In genomic region chr11:94141511-94142307, GRCh38 we compare ENCODE assay signal across 1 cellular context.
TF ChIP-seq lines count a peak whose summit lies in the region.

No MANE protein-coding gene starts in this region.

TF ChIP-seq in GM23338, 12 proteins besides CTCF, POLR2A, EP300 and RAD21 (continued from another document):
- TF ChIP-seq ZNF462 (CRISPR knock-in tag; IDR thresholded peaks at IDR 0.05) (no peak), ZNF114 (CRISPR knock-in tag; IDR thresholded peaks at IDR 0.05) (no peak), POLR2AphosphoS5 (IDR thresholded peaks at IDR 0.05; ENCODE audit: low read depth) (no peak), STAT1 (IDR thresholded peaks at IDR 0.05; ENCODE audit: unreplicated experiment) (no peak), JUNB (IDR thresholded peaks at IDR 0.05; ENCODE audit: unreplicated experiment) (no peak)
